28 cellular contexts compared by ENCODE assay signal in the genomic region with DNA sequence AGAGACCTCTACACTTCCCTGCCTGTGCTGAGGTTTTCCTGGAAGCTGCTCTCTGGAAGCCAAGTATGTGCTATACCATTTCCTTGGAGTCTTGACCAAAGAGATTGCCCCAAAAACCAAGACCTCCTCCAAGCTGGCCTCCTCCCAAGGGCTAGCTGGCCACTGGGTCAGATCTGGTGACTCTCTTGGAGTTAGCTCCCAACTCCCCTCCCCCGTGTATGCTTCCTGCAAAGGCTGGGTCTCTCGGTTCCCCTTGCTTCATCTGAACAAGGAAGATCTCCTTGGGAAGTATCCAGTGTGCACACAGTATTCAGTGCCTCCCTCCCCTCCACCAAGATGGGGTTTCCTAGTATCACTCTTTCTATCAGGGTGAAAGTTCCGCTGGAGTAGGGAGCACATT. TPM values are rescaled to one million over a fixed set of nuclear protein-coding genes. Genes with fewer than 3 reads are reported as not detected.
"Had no signal": no experiment of that assay in that cellular context is flagged by ENCODE, and none has a peak within 500 bp of the region (broad histone marks: within the 10 kb centered on the region; RNA-seq: fewer than 3 reads in every experiment).

No MANE protein-coding gene starts in this region.

- H3K4me3 Mint-ChIP-seq: mesothelial cell of epicardium; natural killer cell treated with Interleukin-12 subunit alpha and Interleukin-12 subunit beta and Interleukin-15 and Interleukin-18, amount 100 ng/mL, for 72 hours; stimulated activated memory B cell treated with anti-CD40 and anti-IgM and Interleukin-4, amounts not matched to agents 10 μg/mL and 1 μg/mL and 100 μg/mL, for 72 hours; stimulated activated naive CD8-positive, alpha-beta T cell treated with anti-CD3 and anti-CD28 coated beads, Interleukin-15, Interleukin-2, amounts not matched to agents 100 ng/mL and 50 ng/mL, for 24 hours; type B pancreatic cell had no signal

- H3K4me3 ChIP-seq: colonic mucosa, esophagus muscularis mucosa, gastroesophageal sphincter, heart left ventricle, hepatocyte, mucosa of descending colon, ovary, psoas muscle, sigmoid colon, thoracic aorta had no signal

- H3K4me1 ChIP-seq: colonic mucosa, foreskin keratinocyte, psoas muscle had no signal

- H3K4me2 ChIP-seq: hepatocyte had no signal

- H2AFZ ChIP-seq: hepatocyte had no signal

- H3K27ac ChIP-seq: colonic mucosa, esophagus muscularis mucosa, foreskin keratinocyte, hepatocyte, ovary, psoas muscle, sigmoid colon, thoracic aorta had no signal

- H3K9me3 ChIP-seq: colonic mucosa, ovary had no signal

- ATAC-seq: foreskin keratinocyte; gastroesophageal sphincter; heart left ventricle; left lobe of liver; mucosa of descending colon; natural killer cell treated with Interleukin-12 subunit alpha and Interleukin-12 subunit beta and Interleukin-15 and Interleukin-18, amount 100 ng/mL, for 72 hours; psoas muscle; right cardiac atrium; stimulated activated memory B cell treated with anti-CD40 and anti-IgM and Interleukin-4, amounts not matched to agents 10 μg/mL and 1 μg/mL and 100 μg/mL, for 72 hours had no signal

- DNase-seq: colonic mucosa; dermis blood vessel endothelial cell; effector memory CD4-positive, alpha-beta T cell; foreskin keratinocyte; kidney; mesenchymal stem cell; mucosa of descending colon; naive B cell; occipital lobe; ovary; posterior cingulate gyrus; psoas muscle; sigmoid colon; spleen; stimulated activated CD4-positive, alpha-beta T cell treated with anti-CD3 and anti-CD28 coated beads, Interleukin-4, amount 100 ng/mL, for 4 hours had no signal

- H3K36me3 ChIP-seq: colonic mucosa, gastroesophageal sphincter, heart left ventricle, ovary, sigmoid colon, spleen, thoracic aorta had no signal

- H3K27me3 ChIP-seq: ovary had no signal

- H3K27ac Mint-ChIP-seq: mesothelial cell of epicardium; natural killer cell treated with Interleukin-12 subunit alpha and Interleukin-12 subunit beta and Interleukin-15 and Interleukin-18, amount 100 ng/mL, for 72 hours; stimulated activated memory B cell treated with anti-CD40 and anti-IgM and Interleukin-4, amounts not matched to agents 10 μg/mL and 1 μg/mL and 100 μg/mL, for 72 hours; stimulated activated naive CD8-positive, alpha-beta T cell treated with anti-CD3 and anti-CD28 coated beads, Interleukin-15, Interleukin-2, amounts not matched to agents 100 ng/mL and 50 ng/mL, for 24 hours; type B pancreatic cell had no signal

RNA-seq across cellular contexts. Expression of a gene that starts 3.3 kb away (rescaled TPM):
- total RNA-seq: endothelial cell of umbilical vein had no signal
- polyA plus RNA-seq: endothelial cell of umbilical vein had no signal
